16 cellular contexts compared by ENCODE assay signal in the genomic region with DNA sequence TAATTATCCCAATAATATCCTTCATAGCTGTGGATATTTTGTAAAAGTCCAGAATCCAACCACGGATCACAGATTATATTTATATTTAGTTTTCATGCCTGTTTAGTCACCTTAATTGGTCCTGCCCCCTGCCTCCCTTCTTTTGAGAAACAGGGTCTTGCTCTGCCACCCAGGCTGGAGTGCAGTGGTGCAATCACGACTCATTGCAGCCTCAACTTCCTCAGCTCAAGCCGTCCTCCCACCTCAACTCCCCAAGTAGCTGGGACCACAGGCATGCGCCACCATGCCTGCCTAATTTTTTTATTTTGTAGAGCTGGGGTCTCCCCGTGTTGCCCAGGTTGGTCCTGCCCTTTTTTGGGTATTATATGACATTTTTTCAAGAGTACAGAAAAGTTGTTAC.
"Had no signal": no experiment of that assay in that cellular context is flagged by ENCODE, and none has a peak within 500 bp of the region (broad histone marks: within the 10 kb centered on the region; RNA-seq: fewer than 3 reads in every experiment).

No MANE protein-coding gene starts in this region.

- H3K9me3 ChIP-seq: adrenal gland, left ventricle myocardium inferior, pancreas, spleen had no signal

- H3K27ac ChIP-seq: adrenal gland, left ventricle myocardium inferior, pancreas, spleen, VCaP had no signal

- H3K4me3 ChIP-seq: adrenal gland, left ventricle myocardium inferior, pancreas, spleen had no signal

- DNase-seq: activated CD4-positive, alpha-beta T cell treated with anti-CD3 and anti-CD28 coated beads for 1 hour; activated CD4-positive, alpha-beta T cell treated with anti-CD3 and anti-CD28 coated beads, Interleukin-2, amount 50 U/mL, for 48 hours; activated naive CD4-positive, alpha-beta T cell treated with anti-CD3 and anti-CD28 coated beads, Interleukin-2, amount 50 U/mL, for 16 hours; adrenal gland; caudate nucleus; cortex of kidney; effector CD4-positive, alpha-beta T cell; foreskin melanocyte; left ventricle myocardium inferior; naive thymus-derived CD8-positive, alpha-beta T cell; pancreas; spleen; stimulated activated CD4-positive, alpha-beta T cell treated with anti-CD3 and anti-CD28 coated beads, Interleukin-1b, Interleukin-23, amount 100 ng/mL, for 48 hours; stimulated activated naive CD8-positive, alpha-beta T cell treated with anti-CD3 and anti-CD28 coated beads, Interleukin-15, amount 100 ng/mL, for 72 hours had no signal

- ATAC-seq: naive thymus-derived CD8-positive, alpha-beta T cell; pancreas; sciatic nerve; stimulated activated naive CD8-positive, alpha-beta T cell treated with anti-CD3 and anti-CD28 coated beads, Interleukin-15, amount 100 ng/mL, for 72 hours had no signal

- H3K36me3 ChIP-seq: adrenal gland, pancreas had no signal

- H3K27me3 ChIP-seq: adrenal gland, pancreas, spleen had no signal
